15 cellular contexts compared by ENCODE assay signal in genomic region chr6:129493396-129493902, GRCh38.
DNase-seq lines count a peak whose midpoint lies in the region; ATAC-seq, FAIRE-seq and TF ChIP-seq lines count a peak whose summit lies in the region.
"Had no signal": no experiment of that assay in that cellular context is flagged by ENCODE, and none has a peak within 500 bp of the region (broad histone marks: within the 10 kb centered on the region; RNA-seq: fewer than 3 reads in every experiment).

No MANE protein-coding gene starts in this region.

- peaks cover 4% of the 10 kb centered on the region for H3K79me1 ChIP-seq in mesenchymal stem cell (replicated peaks; ENCODE audit: low read length, poor library complexity, severe bottlenecking)

- no peak for FAIRE-seq in bronchial epithelial cell (lab: Jason Lieb, UNC)
- FAIRE-seq: GM12878, GM19239, H54 had no signal

- H4K8ac ChIP-seq in mesenchymal stem cell (ENCODE audit: low read length), result no peak overlapping the region

- no peaks in the 10 kb centered on the region for H3K36me3 ChIP-seq in bronchial epithelial cell (ENCODE audit: control insufficient read depth, insufficient read depth, low read length)
- peaks cover 0 to 3% of the 10 kb centered on the region in 2 experiments for H3K36me3 ChIP-seq in mesenchymal stem cell (ENCODE audit: control insufficient read depth in 1 of 2, insufficient read depth in 2 of 2, low read depth in 1 of 2, low read length in 2 of 2)

- H3K27me3 ChIP-seq in bronchial epithelial cell (ENCODE audit: control insufficient read depth, insufficient read depth, low read length) (no peaks in the 10 kb centered on the region), mesenchymal stem cell (ENCODE audit: control insufficient read depth in 1 of 2, insufficient read depth in 1 of 2, low read length in 2 of 2) (no peaks in the 10 kb centered on the region)

- H3K27ac Mint-ChIP-seq in Calu3 (ENCODE audit: unreplicated experiment), result peak overlapping the region; percentile 94
- H3K27ac Mint-ChIP-seq: activated CD4-positive, alpha-beta memory T cell treated with anti-CD3 and anti-CD28 coated beads, Interleukin-2, amount 10 ng/mL, durations not matched to agents 7 days and 5 days; T-helper 1 cell treated with Interleukin-12 subunit alpha and Interleukin-12 subunit beta and Interleukin-4 antibody, amounts not matched to agents 30 μg/mL and 1 μg/mL, for 36 hours had no signal

- no peak overlapping the region for H2BK5ac ChIP-seq in mesenchymal stem cell (ENCODE audit: low read depth, low read length, poor library complexity, severe bottlenecking)

- TF ChIP-seq CTCF in Calu3 (IDR thresholded peaks at IDR 0.05; ENCODE audit: unreplicated experiment), result no peak
- no peak for TF ChIP-seq CTCF in bronchial epithelial cell (IDR thresholded peaks at IDR 0.05; ENCODE audit: insufficient read depth, low read length, severe bottlenecking)

- peak overlapping the region; percentile 55 for H3K27ac ChIP-seq in mesenchymal stem cell (ENCODE audit: low read length, poor library complexity, severe bottlenecking)
- H3K27ac ChIP-seq: KMS-11 had no signal

- CTCF ChIA-PET in Calu3 (lab: Charles Lee), result no interaction called here

- H3K9me3 Mint-ChIP-seq in Calu3 (ENCODE audit: low read depth, unreplicated experiment), result no peaks in the 10 kb centered on the region
- H3K9me3 Mint-ChIP-seq: activated CD4-positive, alpha-beta memory T cell treated with anti-CD3 and anti-CD28 coated beads, Interleukin-2, amount 10 ng/mL, durations not matched to agents 7 days and 5 days; T-helper 1 cell treated with Interleukin-12 subunit alpha and Interleukin-12 subunit beta and Interleukin-4 antibody, amounts not matched to agents 30 μg/mL and 1 μg/mL, for 36 hours had no signal

- H3K4me1 Mint-ChIP-seq in Calu3 (ENCODE audit: low read depth, unreplicated experiment), result peaks cover 70% of the 10 kb centered on the region

- 13% methylated on average over 2 of the region's 6 CpGs for WGBS in mesenchymal stem cell

- H2BK12ac ChIP-seq in mesenchymal stem cell (ENCODE audit: low read length in 2 of 2), result no peak overlapping the region

- H3K4ac ChIP-seq in mesenchymal stem cell (ENCODE audit: low read depth in 1 of 2, low read length in 2 of 2), result no peak overlapping the region

- no peak overlapping the region for H2BK15ac ChIP-seq in mesenchymal stem cell (ENCODE audit: low read depth, poor library complexity, severe bottlenecking)

- no peaks in the 10 kb centered on the region for H3K27me3 Mint-ChIP-seq in Calu3 (ENCODE audit: unreplicated experiment)
- H3K27me3 Mint-ChIP-seq: activated CD4-positive, alpha-beta memory T cell treated with anti-CD3 and anti-CD28 coated beads, Interleukin-2, amount 10 ng/mL, durations not matched to agents 7 days and 5 days had no signal

- no TSS peak for BruUV-seq in Calu3 (replicated peaks; lab: Mats Ljungman, UMichigan)

- H3K9ac ChIP-seq in mesenchymal stem cell (ENCODE audit: low read length), result peak overlapping the region; percentile 61
- H3K9ac ChIP-seq: KMS-11 had no signal

- ATAC-seq in HG03095 (IDR thresholded peaks at IDR 0.05; ENCODE audit: unreplicated experiment), result no peak
- ATAC-seq: GM12878 had no signal

- H3K18ac ChIP-seq in mesenchymal stem cell (ENCODE audit: low read depth in 1 of 2, low read length in 2 of 2), result no peak overlapping the region

- intact Hi-C loops in Calu3 (cut with micrococcal nuclease; ENCODE audit: unreplicated experiment), result no loop called here

- H2AFZ ChIP-seq in mesenchymal stem cell (ENCODE audit: low read depth, low read length), result no peak overlapping the region

- H2BK120ac ChIP-seq in mesenchymal stem cell (ENCODE audit: low read depth, low read length), result no peak overlapping the region

- H3K4me2 ChIP-seq in mesenchymal stem cell (ENCODE audit: low read length, poor library complexity, severe bottlenecking), result no peak overlapping the region
- H3K4me2 ChIP-seq: KMS-11 had no signal

- H3K14ac ChIP-seq in mesenchymal stem cell (ENCODE audit: low read length in 2 of 2), result no peak overlapping the region

- peaks cover 4% of the 10 kb centered on the region for H3K4me1 ChIP-seq in mesenchymal stem cell (ENCODE audit: control insufficient read depth, insufficient read depth, low read depth, low read length)

- H3K4me3 Mint-ChIP-seq in Calu3 (ENCODE audit: low read depth, unreplicated experiment), result no peak overlapping the region
- H3K4me3 Mint-ChIP-seq: activated CD4-positive, alpha-beta memory T cell treated with anti-CD3 and anti-CD28 coated beads, Interleukin-2, amount 10 ng/mL, durations not matched to agents 7 days and 5 days; T-helper 1 cell treated with Interleukin-12 subunit alpha and Interleukin-12 subunit beta and Interleukin-4 antibody, amounts not matched to agents 30 μg/mL and 1 μg/mL, for 36 hours had no signal

- DNase-seq in Calu3 (no peak), HT1080 (ENCODE audit: low read depth) (peak; percentile 73), bronchial epithelial cell (ENCODE audit: low read depth) (peak; percentile 92), mesenchymal stem cell (peak; percentile 54), germinal center (ENCODE audit: low spot score) (no peak)
- no peak for DNase-seq in stimulated activated CD4-positive, alpha-beta T cell treated with anti-CD3 and anti-CD28 coated beads, Interleukin-2, amount 100 ng/mL, for 24 hours
- DNase-seq: activated CD4-positive, alpha-beta memory T cell treated with anti-CD3 and anti-CD28 coated beads, Interleukin-2, amount 10 ng/mL, durations not matched to agents 7 days and 5 days; NCI-H2029; retina had no signal

- no peak overlapping the region for H2AK5ac ChIP-seq in mesenchymal stem cell (ENCODE audit: low read length, severe bottlenecking)

- no peak overlapping the region for H3K4me3 ChIP-seq in bronchial epithelial cell (ENCODE audit: low read depth, low read length)
- no peak overlapping the region for H3K4me3 ChIP-seq in mesenchymal stem cell (ENCODE audit: insufficient read depth in 1 of 2, low read depth in 1 of 2, low read length in 2 of 2)
- H3K4me3 ChIP-seq: GM12878 had no signal

- no peaks in the 10 kb centered on the region for H3K9me3 ChIP-seq in mesenchymal stem cell (ENCODE audit: control insufficient read depth, low read length)

- no peak overlapping the region for H4K91ac ChIP-seq in mesenchymal stem cell (ENCODE audit: low read length)

- H3K36me3 Mint-ChIP-seq in Calu3 (ENCODE audit: insufficient read depth, unreplicated experiment), result peaks cover 36% of the 10 kb centered on the region

- no peak overlapping the region for H3K23ac ChIP-seq in mesenchymal stem cell (ENCODE audit: low read length in 2 of 2)

Comparison
In these comparisons a context has a peak if more than half of its experiments do, and no peak if none do; other contexts are left out.
1. DNase-seq: peak in HT1080 (single experiment), bronchial epithelial cell (single experiment) and mesenchymal stem cell (single experiment); none in Calu3 (single experiment), stimulated activated CD4-positive, alpha-beta T cell treated with anti-CD3 and anti-CD28 coated beads, Interleukin-2, amount 100 ng/mL, for 24 hours (0 of 2) and germinal center (single experiment).